In genomic region chr17:63550816-63551639, GRCh38 we compare ENCODE assay signal across 1 cellular context.
TF ChIP-seq lines count a peak whose summit lies in the region.

No MANE protein-coding gene starts in this region.

TF ChIP-seq in H1, 55 proteins besides CTCF, POLR2A, EP300 and RAD21 (continued from another document):
- TF ChIP-seq PHF8 (conservative IDR thresholded peaks at IDR 0.05; ENCODE audit: low read depth, low read length) (peak; percentile 17; the same call in 1 of the 2 replicates), RBBP5 (IDR thresholded peaks at IDR 0.05; ENCODE audit: borderline replicate concordance, low read depth, low read length) (no peak; the same call in 1 of the 2 replicates), HDAC2 (IDR thresholded peaks at IDR 0.05; ENCODE audit: borderline replicate concordance in 1 of 2, low read depth in 2 of 2, low read length in 2 of 2) (0 out of 4 replicates have a peak, but pooled peaks of 1 of the 2 experiments have one; percentile 49)
TF ChIP-seq in H1: peak in this region for 2.
